Comparison of ENCODE assay signal across 2 cellular contexts in the genomic region with DNA sequence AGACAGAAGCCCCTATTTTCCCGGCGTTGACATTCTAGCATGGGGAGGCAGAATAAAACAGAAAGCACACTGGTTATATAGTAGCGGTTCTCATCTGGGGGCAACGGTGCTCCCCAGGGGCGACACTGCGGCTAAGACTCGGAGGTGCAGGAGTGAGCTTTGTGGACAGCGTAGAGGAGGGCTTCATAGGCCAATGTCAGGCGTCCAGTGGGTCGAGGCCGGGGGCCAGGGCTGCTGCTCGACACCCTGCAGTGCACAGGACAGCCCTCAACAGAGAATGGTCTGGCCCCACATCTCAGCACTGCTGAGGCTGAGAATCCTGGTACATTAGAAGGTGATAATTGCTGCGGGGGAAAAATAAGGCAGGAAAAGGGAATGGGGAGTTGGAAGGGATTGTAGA.
TF ChIP-seq lines count a peak whose summit lies in the region.

No MANE protein-coding gene starts in this region.

TF ChIP-seq in SK-N-SH, 30 proteins besides CTCF, POLR2A, EP300 and RAD21 (continued from another document):
- TF ChIP-seq USF2 (IDR thresholded peaks at IDR 0.05; ENCODE audit: borderline replicate concordance, low read depth, low read length) (no peak), SMC3 (IDR thresholded peaks at IDR 0.05; ENCODE audit: low read depth, low read length) (no peak), MEF2A (IDR thresholded peaks at IDR 0.05; ENCODE audit: borderline replicate concordance, low read depth) (no peak), TEAD4 (IDR thresholded peaks at IDR 0.05; ENCODE audit: borderline replicate concordance, insufficient read depth) (no peak), NRF1 (IDR thresholded peaks at IDR 0.05; ENCODE audit: low read depth, low read length) (no peak), GATA2 (CRISPR knock-in tag; IDR thresholded peaks at IDR 0.05) (no peak), CHD2 (IDR thresholded peaks at IDR 0.05; ENCODE audit: low read length, partially characterized antibody) (no peak), RXRA (IDR thresholded peaks at IDR 0.05; ENCODE audit: borderline replicate concordance, low read depth) (no peak)
- TF ChIP-seq, protein P1, sequence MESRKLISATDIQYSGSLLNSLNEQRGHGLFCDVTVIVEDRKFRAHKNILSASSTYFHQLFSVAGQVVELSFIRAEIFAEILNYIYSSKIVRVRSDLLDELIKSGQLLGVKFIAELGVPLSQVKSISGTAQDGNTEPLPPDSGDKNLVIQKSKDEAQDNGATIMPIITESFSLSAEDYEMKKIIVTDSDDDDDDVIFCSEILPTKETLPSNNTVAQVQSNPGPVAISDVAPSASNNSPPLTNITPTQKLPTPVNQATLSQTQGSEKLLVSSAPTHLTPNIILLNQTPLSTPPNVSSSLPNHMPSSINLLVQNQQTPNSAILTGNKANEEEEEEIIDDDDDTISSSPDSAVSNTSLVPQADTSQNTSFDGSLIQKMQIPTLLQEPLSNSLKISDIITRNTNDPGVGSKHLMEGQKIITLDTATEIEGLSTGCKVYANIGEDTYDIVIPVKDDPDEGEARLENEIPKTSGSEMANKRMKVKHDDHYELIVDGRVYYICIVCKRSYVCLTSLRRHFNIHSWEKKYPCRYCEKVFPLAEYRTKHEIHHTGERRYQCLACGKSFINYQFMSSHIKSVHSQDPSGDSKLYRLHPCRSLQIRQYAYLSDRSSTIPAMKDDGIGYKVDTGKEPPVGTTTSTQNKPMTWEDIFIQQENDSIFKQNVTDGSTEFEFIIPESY (IDR thresholded peaks at IDR 0.05; ENCODE audit: borderline replicate concordance, low read depth): no peak
- TF ChIP-seq, protein P2, sequence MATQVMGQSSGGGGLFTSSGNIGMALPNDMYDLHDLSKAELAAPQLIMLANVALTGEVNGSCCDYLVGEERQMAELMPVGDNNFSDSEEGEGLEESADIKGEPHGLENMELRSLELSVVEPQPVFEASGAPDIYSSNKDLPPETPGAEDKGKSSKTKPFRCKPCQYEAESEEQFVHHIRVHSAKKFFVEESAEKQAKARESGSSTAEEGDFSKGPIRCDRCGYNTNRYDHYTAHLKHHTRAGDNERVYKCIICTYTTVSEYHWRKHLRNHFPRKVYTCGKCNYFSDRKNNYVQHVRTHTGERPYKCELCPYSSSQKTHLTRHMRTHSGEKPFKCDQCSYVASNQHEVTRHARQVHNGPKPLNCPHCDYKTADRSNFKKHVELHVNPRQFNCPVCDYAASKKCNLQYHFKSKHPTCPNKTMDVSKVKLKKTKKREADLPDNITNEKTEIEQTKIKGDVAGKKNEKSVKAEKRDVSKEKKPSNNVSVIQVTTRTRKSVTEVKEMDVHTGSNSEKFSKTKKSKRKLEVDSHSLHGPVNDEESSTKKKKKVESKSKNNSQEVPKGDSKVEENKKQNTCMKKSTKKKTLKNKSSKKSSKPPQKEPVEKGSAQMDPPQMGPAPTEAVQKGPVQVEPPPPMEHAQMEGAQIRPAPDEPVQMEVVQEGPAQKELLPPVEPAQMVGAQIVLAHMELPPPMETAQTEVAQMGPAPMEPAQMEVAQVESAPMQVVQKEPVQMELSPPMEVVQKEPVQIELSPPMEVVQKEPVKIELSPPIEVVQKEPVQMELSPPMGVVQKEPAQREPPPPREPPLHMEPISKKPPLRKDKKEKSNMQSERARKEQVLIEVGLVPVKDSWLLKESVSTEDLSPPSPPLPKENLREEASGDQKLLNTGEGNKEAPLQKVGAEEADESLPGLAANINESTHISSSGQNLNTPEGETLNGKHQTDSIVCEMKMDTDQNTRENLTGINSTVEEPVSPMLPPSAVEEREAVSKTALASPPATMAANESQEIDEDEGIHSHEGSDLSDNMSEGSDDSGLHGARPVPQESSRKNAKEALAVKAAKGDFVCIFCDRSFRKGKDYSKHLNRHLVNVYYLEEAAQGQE (IDR thresholded peaks at IDR 0.05; ENCODE audit: low read depth, low read length): no peak

TF ChIP-seq in SK-N-SH treated with all-trans-retinoic acid at 6 μM for 48 hours, 23 proteins besides CTCF, POLR2A, EP300 and RAD21 (continued from another document):
- TF ChIP-seq CSRNP3 (CRISPR knock-in tag; IDR thresholded peaks at IDR 0.05): no peak
- TF ChIP-seq ZNF8 (CRISPR knock-in tag; IDR thresholded peaks at IDR 0.05): no peak
- no peak for TF ChIP-seq CSDC2 (CRISPR knock-in tag; IDR thresholded peaks at IDR 0.05)
- TF ChIP-seq RARB (CRISPR knock-in tag; IDR thresholded peaks at IDR 0.05): no peak
- TF ChIP-seq, protein P3, sequence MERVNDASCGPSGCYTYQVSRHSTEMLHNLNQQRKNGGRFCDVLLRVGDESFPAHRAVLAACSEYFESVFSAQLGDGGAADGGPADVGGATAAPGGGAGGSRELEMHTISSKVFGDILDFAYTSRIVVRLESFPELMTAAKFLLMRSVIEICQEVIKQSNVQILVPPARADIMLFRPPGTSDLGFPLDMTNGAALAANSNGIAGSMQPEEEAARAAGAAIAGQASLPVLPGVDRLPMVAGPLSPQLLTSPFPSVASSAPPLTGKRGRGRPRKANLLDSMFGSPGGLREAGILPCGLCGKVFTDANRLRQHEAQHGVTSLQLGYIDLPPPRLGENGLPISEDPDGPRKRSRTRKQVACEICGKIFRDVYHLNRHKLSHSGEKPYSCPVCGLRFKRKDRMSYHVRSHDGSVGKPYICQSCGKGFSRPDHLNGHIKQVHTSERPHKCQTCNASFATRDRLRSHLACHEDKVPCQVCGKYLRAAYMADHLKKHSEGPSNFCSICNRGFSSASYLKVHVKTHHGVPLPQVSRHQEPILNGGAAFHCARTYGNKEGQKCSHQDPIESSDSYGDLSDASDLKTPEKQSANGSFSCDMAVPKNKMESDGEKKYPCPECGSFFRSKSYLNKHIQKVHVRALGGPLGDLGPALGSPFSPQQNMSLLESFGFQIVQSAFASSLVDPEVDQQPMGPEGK (CRISPR knock-in tag; IDR thresholded peaks at IDR 0.05; ENCODE audit: borderline replicate concordance): no peak
- TF ChIP-seq ZFP3 (CRISPR knock-in tag; IDR thresholded peaks at IDR 0.05): no peak
- TF ChIP-seq ARNTL (CRISPR knock-in tag; IDR thresholded peaks at IDR 0.05; ENCODE audit: borderline replicate concordance, low read depth): no peak
- TF ChIP-seq TCF4 (CRISPR knock-in tag; IDR thresholded peaks at IDR 0.05; ENCODE audit: borderline replicate concordance): no peak
- TF ChIP-seq ESRRG (CRISPR knock-in tag; IDR thresholded peaks at IDR 0.05): no peak
- TF ChIP-seq, protein P4, sequence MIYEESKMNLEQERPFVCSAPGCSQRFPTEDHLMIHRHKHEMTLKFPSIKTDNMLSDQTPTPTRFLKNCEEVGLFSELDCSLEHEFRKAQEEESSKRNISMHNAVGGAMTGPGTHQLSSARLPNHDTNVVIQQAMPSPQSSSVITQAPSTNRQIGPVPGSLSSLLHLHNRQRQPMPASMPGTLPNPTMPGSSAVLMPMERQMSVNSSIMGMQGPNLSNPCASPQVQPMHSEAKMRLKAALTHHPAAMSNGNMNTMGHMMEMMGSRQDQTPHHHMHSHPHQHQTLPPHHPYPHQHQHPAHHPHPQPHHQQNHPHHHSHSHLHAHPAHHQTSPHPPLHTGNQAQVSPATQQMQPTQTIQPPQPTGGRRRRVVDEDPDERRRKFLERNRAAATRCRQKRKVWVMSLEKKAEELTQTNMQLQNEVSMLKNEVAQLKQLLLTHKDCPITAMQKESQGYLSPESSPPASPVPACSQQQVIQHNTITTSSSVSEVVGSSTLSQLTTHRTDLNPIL (CRISPR knock-in tag; IDR thresholded peaks at IDR 0.05; ENCODE audit: low read depth): no peak
- TF ChIP-seq TSHZ2 (CRISPR knock-in tag; IDR thresholded peaks at IDR 0.05): no peak
- TF ChIP-seq TOX (CRISPR knock-in tag; IDR thresholded peaks at IDR 0.05; ENCODE audit: borderline replicate concordance): no peak
- no peak for TF ChIP-seq POU6F1 (CRISPR knock-in tag; IDR thresholded peaks at IDR 0.05; ENCODE audit: borderline replicate concordance, low read depth)
- TF ChIP-seq ZFP30 (CRISPR knock-in tag; IDR thresholded peaks at IDR 0.05): no peak
- no peak for TF ChIP-seq ZNF70 (CRISPR knock-in tag; IDR thresholded peaks at IDR 0.05)
- TF ChIP-seq ISL1 (CRISPR knock-in tag; IDR thresholded peaks at IDR 0.05): no peak
